In genomic region chr9:136656339-136656738, GRCh38 we compare ENCODE assay signal across 18 cellular contexts. TPM values are rescaled to one million over a fixed set of nuclear protein-coding genes. Genes with fewer than 3 reads are reported as not detected.
A peak's percentile ranks its signal among the peaks of the same experiment; 100 is the strongest.
DNase-seq lines count a peak whose midpoint lies in the region; ATAC-seq and TF ChIP-seq lines count a peak whose summit lies in the region.
"Had no signal": no experiment of that assay in that cellular context is flagged by ENCODE, and none has a peak within 500 bp of the region (broad histone marks: within the 10 kb centered on the region; RNA-seq: fewer than 3 reads in every experiment).

No MANE protein-coding gene starts in this region.

- no peak overlapping the region for H3K4me2 ChIP-seq in trophoblast cell (ENCODE audit: low read length)
- no peak overlapping the region for H3K4me2 ChIP-seq in MM.1S (ENCODE audit: low read depth, low read length)
- no peak overlapping the region for H3K4me2 ChIP-seq in neural progenitor cell
- no peak overlapping the region for H3K4me2 ChIP-seq in H9 (ENCODE audit: insufficient read depth, insufficient read length, low read length)

- H4K8ac ChIP-seq in trophoblast cell (ENCODE audit: low read depth, low read length): peak overlapping the region; percentile 74
- no peak overlapping the region for H4K8ac ChIP-seq in H9 (replicated peaks; ENCODE audit: insufficient read length, low read depth, low read length)

- H2BK5ac ChIP-seq in trophoblast cell (ENCODE audit: low read depth, low read length, poor library complexity): no peak overlapping the region
- H2BK5ac ChIP-seq in H9 (ENCODE audit: insufficient read length, low read length): no peak overlapping the region

- H3K18ac ChIP-seq in trophoblast cell (ENCODE audit: low read length): no peak overlapping the region
- no peak overlapping the region for H3K18ac ChIP-seq in H9 (ENCODE audit: insufficient read length, low read depth, low read length)

- no peaks in the 10 kb centered on the region for H3K23me2 ChIP-seq in H9 (ENCODE audit: insufficient read length, low read depth, low read length, poor library complexity, severe bottlenecking)

- H3K4me3 ChIP-seq in A673 (ENCODE audit: low read depth, low read length, poor library complexity, severe bottlenecking): no peak overlapping the region
- no peak overlapping the region for H3K4me3 ChIP-seq in RWPE2 (ENCODE audit: severe bottlenecking)
- no peak overlapping the region for H3K4me3 ChIP-seq in trophoblast cell (ENCODE audit: low read depth, low read length)
- no peak overlapping the region for H3K4me3 ChIP-seq in MM.1S (ENCODE audit: low read length)
- H3K4me3 ChIP-seq in neural progenitor cell: no peak overlapping the region
- H3K4me3 ChIP-seq: PC-9 had no signal

- intact Hi-C loops in A673 (cut with micrococcal nuclease; ENCODE audit: unreplicated experiment) (no loop called here), left cardiac atrium (cut with DNase I) (no loop called here)

- H4K12ac ChIP-seq in trophoblast cell (ENCODE audit: low read depth, low read length): peak overlapping the region; percentile 11

- no peak overlapping the region for H3K4me3 Mint-ChIP-seq in glutamatergic neuron (ENCODE audit: unreplicated experiment)
- no peak overlapping the region for H3K4me3 Mint-ChIP-seq in neural progenitor cell
- no peak overlapping the region for H3K4me3 Mint-ChIP-seq in H9
- H3K4me3 Mint-ChIP-seq: activated CD4-positive, alpha-beta memory T cell treated with anti-CD3 and anti-CD28 coated beads for 36 hours had no signal

- H3K27me3 ChIP-seq in A673 (replicated peaks; ENCODE audit: insufficient read depth, low read depth, low read length, poor library complexity) (no peaks in the 10 kb centered on the region), RWPE2 (ENCODE audit: insufficient read depth, poor library complexity, severe bottlenecking) (no peaks in the 10 kb centered on the region), trophoblast cell (ENCODE audit: insufficient read depth, low read length) (no peaks in the 10 kb centered on the region), MM.1S (replicated peaks; ENCODE audit: insufficient read depth, low read length) (peaks cover 96% of the 10 kb centered on the region), neural progenitor cell (no peaks in the 10 kb centered on the region), H9 (ENCODE audit: insufficient read depth, low read length) (no peaks in the 10 kb centered on the region)
- H3K27me3 ChIP-seq: vagina had no signal

- no peak overlapping the region for H4K5ac ChIP-seq in H9 (ENCODE audit: insufficient read length, low read depth, low read length)

- TF ChIP-seq CTCF in A673 (conservative IDR thresholded peaks at IDR 0.05; ENCODE audit: low read depth, low read length) (no peak), RWPE2 (IDR thresholded peaks at IDR 0.05; ENCODE audit: poor library complexity, severe bottlenecking) (no peak), MM.1S (IDR thresholded peaks at IDR 0.05; ENCODE audit: low read length) (no peak), glutamatergic neuron (IDR thresholded peaks at IDR 0.05; ENCODE audit: partially characterized antibody, unreplicated experiment) (no peak), neural progenitor cell (IDR thresholded peaks at IDR 0.05) (no peak), H9 (conservative IDR thresholded peaks at IDR 0.05) (no peak)

- no peaks in the 10 kb centered on the region for H3K9me2 ChIP-seq in MM.1S (replicated peaks; ENCODE audit: insufficient read depth, low read length)

- H3K14ac ChIP-seq in trophoblast cell (ENCODE audit: low read length) (no peak overlapping the region), H9 (ENCODE audit: insufficient read depth, low read length) (no peak overlapping the region)

- POLR2A ChIA-PET in A673 (lab: Charles Lee; ENCODE audit: low non-redundant PET): no interaction called here

- H2AK5ac ChIP-seq in trophoblast cell (ENCODE audit: low read length): no peak overlapping the region
- H2AK5ac ChIP-seq in H9 (ENCODE audit: insufficient read length, low read length): no peak overlapping the region

- peak overlapping the region; percentile 59 for H4K91ac ChIP-seq in trophoblast cell (ENCODE audit: low read depth, low read length)
- no peak overlapping the region for H4K91ac ChIP-seq in H9 (ENCODE audit: insufficient read length, low read depth, low read length)

- H3K9me3 Mint-ChIP-seq in glutamatergic neuron (ENCODE audit: unreplicated experiment) (no peaks in the 10 kb centered on the region), neural progenitor cell (peaks cover 2% of the 10 kb centered on the region), H9 (no peaks in the 10 kb centered on the region)
- H3K9me3 Mint-ChIP-seq: activated CD4-positive, alpha-beta memory T cell treated with anti-CD3 and anti-CD28 coated beads for 36 hours; naive thymus-derived CD8-positive, alpha-beta T cell had no signal

- no peaks in the 10 kb centered on the region for H4K20me1 ChIP-seq in MM.1S (ENCODE audit: insufficient read depth, low read length)
- no peaks in the 10 kb centered on the region for H4K20me1 ChIP-seq in neural progenitor cell (ENCODE audit: low read depth)
- H4K20me1 ChIP-seq in H9 (ENCODE audit: control insufficient read depth, insufficient read depth, insufficient read length): no peaks in the 10 kb centered on the region

- no peaks in the 10 kb centered on the region for H3K36me3 ChIP-seq in A673 (ENCODE audit: insufficient read depth, low read length, poor library complexity, severe bottlenecking)
- no peaks in the 10 kb centered on the region for H3K36me3 ChIP-seq in RWPE2 (ENCODE audit: low read depth)
- no peaks in the 10 kb centered on the region for H3K36me3 ChIP-seq in trophoblast cell (ENCODE audit: control insufficient read depth in 1 of 2, insufficient read depth in 2 of 2, low read length in 2 of 2)
- H3K36me3 ChIP-seq in MM.1S (replicated peaks; ENCODE audit: insufficient read depth, low read length): no peaks in the 10 kb centered on the region
- no peaks in the 10 kb centered on the region for H3K36me3 ChIP-seq in neural progenitor cell
- H3K36me3 ChIP-seq: vagina had no signal

- no peak overlapping the region for H3T11ph ChIP-seq in H9 (ENCODE audit: low read length)

- no TSS peak for BruUV-seq in A673 (replicated peaks; lab: Mats Ljungman, UMichigan)

- WGBS in trophoblast cell (ENCODE audit: extremely low coverage, insufficient coverage, insufficient read length): no CpG with 5 or more reads among the region's 8 CpGs
- no CpG with 5 or more reads among the region's 8 CpGs for WGBS in H9 (ENCODE audit: extremely low coverage, insufficient read length, low lambda C conversion rate)

- H3K27ac ChIP-seq in A673 (ENCODE audit: low read depth, low read length, poor library complexity, severe bottlenecking) (peak overlapping the region; percentile 88), RWPE2 (ENCODE audit: poor library complexity, severe bottlenecking) (peak overlapping the region; percentile 27), trophoblast cell (ENCODE audit: low read depth, low read length) (no peak overlapping the region), MM.1S (ENCODE audit: low read length) (no peak overlapping the region), neural progenitor cell (no peak overlapping the region), H9 (ENCODE audit: insufficient read length, low read depth, low read length) (no peak overlapping the region)
- H3K27ac ChIP-seq: PC-9, vagina had no signal

- no peaks in the 10 kb centered on the region for H3K79me1 ChIP-seq in trophoblast cell (ENCODE audit: low read length)
- no peaks in the 10 kb centered on the region for H3K79me1 ChIP-seq in H9 (ENCODE audit: insufficient read depth, low read depth, low read length, poor library complexity, severe bottlenecking)

- peaks cover 14% of the 10 kb centered on the region for H3K4me1 ChIP-seq in A673 (ENCODE audit: insufficient read depth, low read length, poor library complexity, severe bottlenecking)
- peaks cover 8% of the 10 kb centered on the region for H3K4me1 ChIP-seq in RWPE2 (ENCODE audit: insufficient read depth, poor library complexity, severe bottlenecking)
- peaks cover 3 to 8% of the 10 kb centered on the region in 2 experiments for H3K4me1 ChIP-seq in trophoblast cell (ENCODE audit: control insufficient read depth in 1 of 2, insufficient read depth in 2 of 2, low read length in 2 of 2)
- no peaks in the 10 kb centered on the region for H3K4me1 ChIP-seq in MM.1S (ENCODE audit: low read length)
- no peaks in the 10 kb centered on the region for H3K4me1 ChIP-seq in neural progenitor cell
- no peaks in the 10 kb centered on the region for H3K4me1 ChIP-seq in H9 (ENCODE audit: insufficient read depth, low read length)
- H3K4me1 ChIP-seq: vagina had no signal

- H2AFZ ChIP-seq in trophoblast cell (ENCODE audit: insufficient read depth, low read length, poor library complexity) (no peak overlapping the region), MM.1S (ENCODE audit: low read length) (no peak overlapping the region), neural progenitor cell (replicated peaks) (no peak overlapping the region), H9 (ENCODE audit: low read length) (no peak overlapping the region)

- H3K36me3 Mint-ChIP-seq in glutamatergic neuron (ENCODE audit: unreplicated experiment) (no peaks in the 10 kb centered on the region), neural progenitor cell (no peaks in the 10 kb centered on the region), H9 (ENCODE audit: insufficient read depth in 1 of 3, low read depth in 3 of 3) (no peaks in the 10 kb centered on the region)
- H3K36me3 Mint-ChIP-seq: activated CD4-positive, alpha-beta memory T cell treated with anti-CD3 and anti-CD28 coated beads for 36 hours; naive thymus-derived CD8-positive, alpha-beta T cell had no signal

- H2BK20ac ChIP-seq in H9 (ENCODE audit: low read depth, low read length, poor library complexity, severe bottlenecking): no peak overlapping the region

- H3K56ac ChIP-seq in H9 (ENCODE audit: insufficient read length, low read depth, low read length): no peak overlapping the region

- H3K9me3 ChIP-seq in A673 (ENCODE audit: low read depth, low read length, poor library complexity, severe bottlenecking) (no peaks in the 10 kb centered on the region), RWPE2 (ENCODE audit: severe bottlenecking) (no peaks in the 10 kb centered on the region), trophoblast cell (ENCODE audit: insufficient read depth, low read depth, low read length) (peaks cover 2% of the 10 kb centered on the region), MM.1S (replicated peaks; ENCODE audit: insufficient read depth, low read length) (no peaks in the 10 kb centered on the region), neural progenitor cell (ENCODE audit: low read depth) (no peaks in the 10 kb centered on the region), H9 (ENCODE audit: control insufficient read depth, low read depth, low read length) (no peaks in the 10 kb centered on the region)
- H3K9me3 ChIP-seq: vagina had no signal

- H3K27ac Mint-ChIP-seq in glutamatergic neuron (ENCODE audit: unreplicated experiment): no peak overlapping the region
- H3K27ac Mint-ChIP-seq in neural progenitor cell: no peak overlapping the region
- H3K27ac Mint-ChIP-seq in H9: no peak overlapping the region
- H3K27ac Mint-ChIP-seq: activated CD4-positive, alpha-beta memory T cell treated with anti-CD3 and anti-CD28 coated beads for 36 hours had no signal

- peaks cover 3% of the 10 kb centered on the region for H3K27me3 Mint-ChIP-seq in glutamatergic neuron (ENCODE audit: unreplicated experiment)
- H3K27me3 Mint-ChIP-seq in neural progenitor cell (ENCODE audit: insufficient read depth, low read depth): peaks cover 6% of the 10 kb centered on the region
- 0 out of 2 replicates have a peak, but pooled peaks cover 3% of the 10 kb centered on the region for H3K27me3 Mint-ChIP-seq in H9 (ENCODE audit: low read depth)

- H3K9ac ChIP-seq in trophoblast cell (ENCODE audit: low read length): no peak overlapping the region
- H3K9ac ChIP-seq in MM.1S (ENCODE audit: low read length): no peak overlapping the region
- H3K9ac ChIP-seq in neural progenitor cell: no peak overlapping the region
- no peak overlapping the region for H3K9ac ChIP-seq in H9 (ENCODE audit: extremely low read depth, insufficient read length, low read length)

- H3F3A ChIP-seq in MM.1S (ENCODE audit: insufficient read depth, low read length) (no peaks in the 10 kb centered on the region), neural progenitor cell (ENCODE audit: low read depth) (no peaks in the 10 kb centered on the region)

- no peak overlapping the region for H2BK15ac ChIP-seq in H9 (ENCODE audit: low read depth, low read length)

- H3K23ac ChIP-seq in trophoblast cell (ENCODE audit: low read length): no peak overlapping the region
- no peak overlapping the region for H3K23ac ChIP-seq in H9 (ENCODE audit: insufficient read length, low read depth, low read length)

- peak overlapping the region; percentile 15 for H2BK120ac ChIP-seq in trophoblast cell (ENCODE audit: insufficient read depth, low read length, poor library complexity)
- no peak overlapping the region for H2BK120ac ChIP-seq in H9 (ENCODE audit: low read depth, low read length, poor library complexity, severe bottlenecking)

- DNase-seq in A673 (ENCODE audit: low spot score): no peak
- DNase-seq in RWPE2 (ENCODE audit: low spot score): no peak
- peak; percentile 24 for DNase-seq in left cardiac atrium
- DNase-seq in trophoblast cell: no peak
- DNase-seq in MM.1S: no peak
- DNase-seq in glutamatergic neuron: no peak
- no peak for DNase-seq in neural progenitor cell (ENCODE audit: low spot score)
- DNase-seq in H9: no peak
- DNase-seq: ACHN; activated CD4-positive, alpha-beta memory T cell treated with anti-CD3 and anti-CD28 coated beads for 36 hours; EL; hippocampal formation; naive thymus-derived CD8-positive, alpha-beta T cell; NCI-H2081; NCI-H526; PC-9; stimulated activated CD4-positive, alpha-beta T cell treated with anti-CD3 and anti-CD28 coated beads, Interleukin-4, amount 100 ng/mL, for 4 hours had no signal

- H3K4ac ChIP-seq in trophoblast cell (ENCODE audit: low read depth, low read length): no peak overlapping the region
- no peak overlapping the region for H3K4ac ChIP-seq in H9 (ENCODE audit: low read depth, low read length)

- H3K4me1 Mint-ChIP-seq in glutamatergic neuron (ENCODE audit: low read depth, unreplicated experiment) (peaks cover 3% of the 10 kb centered on the region), neural progenitor cell (peaks cover 10% of the 10 kb centered on the region), H9 (peaks cover 0 to 2% of the 10 kb centered on the region in 2 experiments; a peak in 1 of 4 replicates)

- H3K79me2 ChIP-seq in trophoblast cell (ENCODE audit: control insufficient read depth, insufficient read depth, low read length, poor library complexity): no peaks in the 10 kb centered on the region
- H3K79me2 ChIP-seq in MM.1S (ENCODE audit: low read length): no peaks in the 10 kb centered on the region
- no peaks in the 10 kb centered on the region for H3K79me2 ChIP-seq in neural progenitor cell (ENCODE audit: low read depth)
- no peaks in the 10 kb centered on the region for H3K79me2 ChIP-seq in H9 (ENCODE audit: insufficient read depth, low read length)

- no peak for ATAC-seq in RWPE2 (ENCODE audit: low read depth)
- ATAC-seq in left cardiac atrium: peak in 1 of 2 donors; percentile 0
- ATAC-seq: naive thymus-derived CD8-positive, alpha-beta T cell had no signal

- H2BK12ac ChIP-seq in trophoblast cell (ENCODE audit: low read length) (no peak overlapping the region), H9 (ENCODE audit: insufficient read length, low read depth, low read length) (no peak overlapping the region)

- CTCF ChIA-PET in A673 (lab: Charles Lee): interaction anchor here (1.0 kb wide), 1 partner anchor 8 kb away, joined by 3 read pairs; no protein-coding TSS in a partner anchor

RNA-seq across cellular contexts. Expression of gene EGFL7, which starts 6.4 kb away (rescaled TPM):
- total RNA-seq in A673 (2021) (79.5 and 98.5 TPM in 2 replicates), left cardiac atrium (100 to 1,000 TPM in 1 of 2 donors, 10 to 100 TPM in 1; 86.6 to 138 TPM), glutamatergic neuron (ENCODE audit: unreplicated experiment) (8.1 TPM), neural progenitor cell (ENCODE audit: low replicate concordance) (16.5 and 47.4 TPM in 2 replicates), H9 (2021) (37.7 and 38.0 TPM in 2 replicates)
- 29.6 and 29.9 TPM in 2 replicates for polyA plus RNA-seq in trophoblast cell (2013)

RNA-seq across cellular contexts. Expression of gene AGPAT2, which starts 30.9 kb away (rescaled TPM):
- total RNA-seq in A673 (2021) (56.0 and 57.7 TPM in 2 replicates), left cardiac atrium (100 to 1,000 TPM; 154 TPM), glutamatergic neuron (ENCODE audit: unreplicated experiment) (72.8 TPM), neural progenitor cell (ENCODE audit: low replicate concordance) (2.4 and 3.4 TPM in 2 replicates), H9 (2021) (28.3 and 29.7 TPM in 2 replicates)
- 16.6 and 17.1 TPM in 2 replicates for polyA plus RNA-seq in trophoblast cell (2013)

RNA-seq across cellular contexts. Expression of gene DIPK1B, which starts 56.0 kb away (rescaled TPM):
- total RNA-seq in A673 (2021) (26.4 and 35.3 TPM in 2 replicates), left cardiac atrium (10 to 100 TPM; 23.2 to 35.2 TPM), glutamatergic neuron (ENCODE audit: unreplicated experiment) (71.3 TPM), neural progenitor cell (ENCODE audit: low replicate concordance) (11.8 and 52.8 TPM in 2 replicates), H9 (2021) (38.2 and 40.3 TPM in 2 replicates)
- polyA plus RNA-seq in trophoblast cell (2013): 29.3 and 30.2 TPM in 2 replicates
- total RNA-seq: activated CD4-positive, alpha-beta memory T cell treated with anti-CD3 and anti-CD28 coated beads for 36 hours had no signal

Comparison
In these comparisons a context has a peak if more than half of its experiments do, and no peak if none do; other contexts are left out.
1. H3K27ac ChIP-seq: peak in A673 (single experiment) and RWPE2 (single experiment); none in trophoblast cell (single experiment), MM.1S (single experiment), neural progenitor cell (single experiment) and H9 (single experiment).